In the genomic region with DNA sequence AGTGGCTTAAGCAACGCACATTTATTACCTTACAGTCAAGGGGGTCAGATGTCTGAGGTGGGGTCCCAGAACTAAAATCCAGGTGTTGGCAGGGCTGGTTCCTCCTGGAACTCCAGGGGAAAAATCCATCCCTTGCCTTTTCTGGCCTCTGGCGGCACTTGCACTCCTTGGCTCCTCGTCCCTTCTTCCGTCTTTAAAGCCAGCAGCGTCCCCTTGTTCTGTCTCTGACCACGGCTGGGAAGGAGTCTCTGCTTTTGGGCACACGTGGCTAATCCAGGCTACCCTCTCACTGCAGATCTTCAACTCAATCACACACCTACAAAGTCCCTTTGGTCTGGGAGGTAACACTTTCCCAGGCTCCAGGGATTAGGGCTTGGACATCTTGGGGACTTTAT, we compare ENCODE assay signal across 13 cellular contexts.
DNase-seq lines count a peak whose midpoint lies in the region; ATAC-seq and TF ChIP-seq lines count a peak whose summit lies in the region.
"Had no signal": no experiment of that assay in that cellular context is flagged by ENCODE, and none has a peak within 500 bp of the region (broad histone marks: within the 10 kb centered on the region; RNA-seq: fewer than 3 reads in every experiment).

No MANE protein-coding gene starts in this region.

- H3K4me3 Mint-ChIP-seq in endodermal cell = no peak overlapping the region
- H3K4me3 Mint-ChIP-seq: activated CD8-positive, alpha-beta memory T cell treated with anti-CD3 and anti-CD28 coated beads, Interleukin-2, amount 10 ng/mL, durations not matched to agents 7 days and 5 days; T-helper 2 cell treated with Interferon-gamma antibody and Interleukin-4, amounts not matched to agents 5 μg/mL and 100 μg/mL, for 36 hours had no signal

- H3K36me3 ChIP-seq in heart left ventricle (peaks cover 0 to 14% (median 0%) of the 10 kb centered on the region in 9 donors), endodermal cell (ENCODE audit: control insufficient read depth, insufficient read depth, low read length) (no peaks in the 10 kb centered on the region), neutrophil (no peaks in the 10 kb centered on the region), uterus (no peaks in the 10 kb centered on the region), colonic mucosa (no peaks in the 10 kb centered on the region)

- TF ChIP-seq CTCF in heart left ventricle (IDR thresholded peaks at IDR 0.05) = no peak
- TF ChIP-seq CTCF in endodermal cell (conservative IDR thresholded peaks at IDR 0.05) = no peak
- no peak for TF ChIP-seq CTCF in neutrophil (IDR thresholded peaks at IDR 0.05)
- TF ChIP-seq CTCF in uterus (IDR thresholded peaks at IDR 0.05) = no peak
- no peak for TF ChIP-seq CTCF in colonic mucosa (IDR thresholded peaks at IDR 0.05)

- H3K4me1 ChIP-seq in heart left ventricle (peaks cover 4 to 88% (median 65%) of the 10 kb centered on the region in 12 donors), endodermal cell (ENCODE audit: control insufficient read depth, insufficient read depth, low read length) (no peaks in the 10 kb centered on the region), neutrophil (ENCODE audit: control insufficient read depth in 1 of 2, insufficient read depth in 1 of 2, low read depth in 1 of 2, low read length in 1 of 2) (peaks cover 91 to 99% of the 10 kb centered on the region in 2 experiments), uterus (peaks cover 13 to 16% of the 10 kb centered on the region in 2 donors), colonic mucosa (peaks cover 12% of the 10 kb centered on the region)

- H3K27ac Mint-ChIP-seq in endodermal cell = no peak overlapping the region
- H3K27ac Mint-ChIP-seq: activated CD8-positive, alpha-beta memory T cell treated with anti-CD3 and anti-CD28 coated beads, Interleukin-2, amount 10 ng/mL, durations not matched to agents 7 days and 5 days; T-helper 2 cell treated with Interferon-gamma antibody and Interleukin-4, amounts not matched to agents 5 μg/mL and 100 μg/mL, for 36 hours had no signal

- H3K36me3 Mint-ChIP-seq in endodermal cell (ENCODE audit: low read depth) = no peaks in the 10 kb centered on the region

- no peaks in the 10 kb centered on the region for H3K9me3 Mint-ChIP-seq in endodermal cell
- H3K9me3 Mint-ChIP-seq: T-helper 2 cell treated with Interferon-gamma antibody and Interleukin-4, amounts not matched to agents 5 μg/mL and 100 μg/mL, for 36 hours had no signal

- no peaks in the 10 kb centered on the region for H3K9me3 ChIP-seq in heart left ventricle
- H3K9me3 ChIP-seq in endodermal cell (ENCODE audit: control insufficient read depth, low read length) = no peaks in the 10 kb centered on the region
- H3K9me3 ChIP-seq in neutrophil = no peaks in the 10 kb centered on the region
- no peaks in the 10 kb centered on the region for H3K9me3 ChIP-seq in uterus
- no peaks in the 10 kb centered on the region for H3K9me3 ChIP-seq in colonic mucosa

- H3K27me3 Mint-ChIP-seq in endodermal cell (ENCODE audit: insufficient read depth) = peaks cover 17% of the 10 kb centered on the region

- ATAC-seq in heart left ventricle = no peak
- no peak for ATAC-seq in HG03342 (IDR thresholded peaks at IDR 0.05; ENCODE audit: unreplicated experiment)
- ATAC-seq in HG03135 (IDR thresholded peaks at IDR 0.05; ENCODE audit: unreplicated experiment) = no peak
- ATAC-seq: activated CD8-positive, alpha-beta memory T cell treated with anti-CD3 and anti-CD28 coated beads, Interleukin-2, amount 10 ng/mL, durations not matched to agents 7 days and 5 days had no signal

- H3K27me3 ChIP-seq in heart left ventricle (no peaks in the 10 kb centered on the region), endodermal cell (ENCODE audit: control insufficient read depth, insufficient read depth, low read length, poor library complexity, severe bottlenecking) (peaks cover 24% of the 10 kb centered on the region), neutrophil (no peaks in the 10 kb centered on the region), uterus (no peaks in the 10 kb centered on the region), colonic mucosa (no peaks in the 10 kb centered on the region)

- H3K4me1 Mint-ChIP-seq in endodermal cell = peaks cover 3% of the 10 kb centered on the region

- peak in 1 of 5 donors; percentile 17 for DNase-seq in heart left ventricle
- no peak for DNase-seq in cardiac septum (ENCODE audit: low spot score)
- DNase-seq in endodermal cell = peak; percentile 14
- DNase-seq in uterus = peak in 1 of 2 donors; percentile 12
- no peak for DNase-seq in colonic mucosa
- DNase-seq: activated CD8-positive, alpha-beta memory T cell treated with anti-CD3 and anti-CD28 coated beads, Interleukin-2, amount 10 ng/mL, durations not matched to agents 7 days and 5 days; KG1; NCI-H2081 treated with DMSO at 0.1 percent for 48 hours; stimulated activated CD4-positive, alpha-beta T cell treated with anti-CD3 and anti-CD28 coated beads, Interleukin-4, amount 100 ng/mL, for 24 hours had no signal

- H3K4me3 ChIP-seq in heart left ventricle (no peak overlapping the region), endodermal cell (ENCODE audit: low read length) (no peak overlapping the region), neutrophil (ENCODE audit: low read depth in 1 of 2, low read length in 1 of 2) (peak overlapping the region in 1 of 2 experiments; percentile 35), uterus (no peak overlapping the region), colonic mucosa (no peak overlapping the region)

- WGBS in heart left ventricle, 4 donors = 75 to 94% (median 80%) methylated on average over 7 of the region's 7 CpGs
- 86 to 92% methylated on average over 6 to 7 of the region's 7 CpGs for WGBS in endodermal cell (ENCODE audit: insufficient coverage in 1 of 2, insufficient read length in 1 of 2), 2 experiments

- intact Hi-C loops in heart left ventricle (cut with DNase I) = no loop called here
- intact Hi-C loops in cardiac septum (cut with DNase I) = loop anchor here (5.0 kb wide), 1 partner anchor 37 kb away; no protein-coding TSS in a partner anchor
- intact Hi-C loops in uterus (cut with DNase I; ENCODE audit: low total_unique reads) = no loop called here
- intact Hi-C loops in colonic mucosa (cut with DNase I) = no loop called here

- H3K27ac ChIP-seq in heart left ventricle (peak overlapping the region in 11 of 12 donors; percentile 37 to 100 (median 100)), endodermal cell (ENCODE audit: low read depth, low read length) (no peak overlapping the region), neutrophil (peak overlapping the region; percentile 94), uterus (peak overlapping the region; percentile 100), colonic mucosa (no peak overlapping the region)

- TF ChIP-seq POLR2A in heart left ventricle (IDR thresholded peaks at IDR 0.05) (no peak), uterus (IDR thresholded peaks at IDR 0.05) (no peak)

- no peak overlapping the region for H3K9ac ChIP-seq in endodermal cell (ENCODE audit: extremely low read depth, low read length, poor library complexity, severe bottlenecking)
- peak overlapping the region in 1 of 2 donors; percentile 40 for H3K9ac ChIP-seq in colonic mucosa (ENCODE audit: low read depth in 2 of 2, low read length in 2 of 2)

Comparison
In these comparisons a context has a peak if more than half of its experiments do, and no peak if none do; other contexts are left out.
1. H3K27ac ChIP-seq: peak in heart left ventricle (11 of 12), neutrophil (single experiment) and uterus (2 of 2); none in endodermal cell (single experiment) and colonic mucosa (single experiment).